ENCODE assay signal across 8 cellular contexts in the genomic region with DNA sequence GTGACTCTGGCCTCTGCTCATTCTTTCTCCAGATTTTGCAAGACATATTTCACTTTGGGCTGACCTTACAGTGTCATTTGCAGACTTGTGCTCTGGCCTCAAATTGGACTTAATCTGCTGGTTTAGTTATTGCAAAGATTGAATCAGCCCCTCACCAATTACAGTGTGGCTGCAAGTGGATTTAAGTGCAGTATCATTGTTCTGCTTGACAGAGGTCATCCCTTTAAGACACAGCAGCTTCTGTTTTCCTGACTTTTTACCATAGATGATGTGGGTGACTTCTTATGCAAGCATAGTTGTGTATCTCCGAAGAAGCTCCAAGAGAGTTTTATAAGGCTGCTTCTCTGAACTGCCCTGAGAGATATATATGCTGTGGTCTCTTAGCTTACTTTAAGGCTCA. TPM values are rescaled to one million over a fixed set of nuclear protein-coding genes. Genes with fewer than 3 reads are reported as not detected.
A peak's percentile ranks its signal among the peaks of the same experiment; 100 is the strongest.
DNase-seq lines count a peak whose midpoint lies in the region; ATAC-seq, FAIRE-seq and TF ChIP-seq lines count a peak whose summit lies in the region.

No MANE protein-coding gene starts in this region.

- H3F3A ChIP-seq in GM23338 (replicated peaks; ENCODE audit: low read depth), result no peaks in the 10 kb centered on the region

- peaks cover 74% of the 10 kb centered on the region for H3K79me2 ChIP-seq in GM23338 (replicated peaks; ENCODE audit: insufficient read depth)

- WGBS in prostate gland, result 17% methylated on average over 1 of the region's 1 CpG

- H3K4me3 ChIP-seq in GM23338 (peak overlapping the region; percentile 98), RWPE2 (ENCODE audit: severe bottlenecking) (no peak overlapping the region), prostate gland (peak overlapping the region; percentile 56 to 71)

- H3K4me1 Mint-ChIP-seq in GM23338, result peaks cover 50% of the 10 kb centered on the region

- intact Hi-C loops in prostate gland (cut with DNase I), result no loop called here

- peaks cover 19% of the 10 kb centered on the region; the same call in 1 of the 2 replicates for H3K36me3 ChIP-seq in GM23338 (ENCODE audit: insufficient read depth)
- H3K36me3 ChIP-seq in RWPE2 (ENCODE audit: low read depth), result peaks cover 21% of the 10 kb centered on the region
- H3K36me3 ChIP-seq in prostate gland, result no peaks in the 10 kb centered on the region

- peaks cover 24% of the 10 kb centered on the region for H3K27me3 ChIP-seq in GM23338 (ENCODE audit: insufficient read depth)
- H3K27me3 ChIP-seq in RWPE2 (ENCODE audit: insufficient read depth, poor library complexity, severe bottlenecking), result no peaks in the 10 kb centered on the region
- H3K27me3 ChIP-seq in prostate gland (replicated peaks; ENCODE audit: insufficient read depth), result no peaks in the 10 kb centered on the region

- H2AFZ ChIP-seq in GM23338, result no peak overlapping the region

- H3K9me3 Mint-ChIP-seq in GM23338, result peaks cover 3% of the 10 kb centered on the region; the same call in 2 of the 3 replicates

- H3K27me3 Mint-ChIP-seq in GM23338 (ENCODE audit: insufficient read depth, low read depth, poor library complexity), result peaks cover 13% of the 10 kb centered on the region

- H3K9me3 ChIP-seq in RWPE2 (ENCODE audit: severe bottlenecking) (no peaks in the 10 kb centered on the region), prostate gland (no peaks in the 10 kb centered on the region)

- H4K20me1 ChIP-seq in GM23338 (replicated peaks; ENCODE audit: insufficient read depth), result peaks cover 33% of the 10 kb centered on the region

- no peak overlapping the region for H3K27ac Mint-ChIP-seq in GM23338

- H3K36me3 Mint-ChIP-seq in GM23338 (ENCODE audit: low read depth), result peaks cover 38% of the 10 kb centered on the region

- no peak for TF ChIP-seq POLR2A in erythroblast (IDR thresholded peaks at IDR 0.05; ENCODE audit: low read length)
- no peak for TF ChIP-seq POLR2A in prostate gland (IDR thresholded peaks at IDR 0.05)

- FAIRE-seq in HTR-8/SVneo (lab: Jason Lieb, UNC), result no peak

- no peak for DNase-seq in GM23338 (ENCODE audit: low spot score)
- DNase-seq in RWPE2 (ENCODE audit: low spot score), result no peak
- DNase-seq in erythroblast (lab: John Stamatoyannopoulos, UW), result peak; percentile 12 to 21
- DNase-seq in prostate gland (ENCODE audit: low spot score), result no peak
- DNase-seq in NCI-H1694 (lab: John Stamatoyannopoulos, UW), result no peak
- no peak for DNase-seq in HTR-8/SVneo (ENCODE audit: insufficient read length, low spot score)

- H3K4me3 Mint-ChIP-seq in GM23338, result peak overlapping the region; percentile 98

- peaks cover 40% of the 10 kb centered on the region for H3K4me1 ChIP-seq in GM23338 (ENCODE audit: insufficient read depth)
- peaks cover 16% of the 10 kb centered on the region for H3K4me1 ChIP-seq in RWPE2 (ENCODE audit: insufficient read depth, poor library complexity, severe bottlenecking)
- no peaks in the 10 kb centered on the region for H3K4me1 ChIP-seq in prostate gland (replicated peaks)

- H3K9me2 ChIP-seq in GM23338 (ENCODE audit: insufficient read depth), result no peaks in the 10 kb centered on the region

- H3K4me2 ChIP-seq in GM23338, result peak overlapping the region; percentile 92

- no peak for ATAC-seq in GM23338
- ATAC-seq in RWPE2 (ENCODE audit: low read depth), result no peak
- no peak for ATAC-seq in HG02885 (IDR thresholded peaks at IDR 0.05; ENCODE audit: poor library complexity, unreplicated experiment)
- ATAC-seq in HG02571 (IDR thresholded peaks at IDR 0.05; ENCODE audit: unreplicated experiment), result no peak

- no peak overlapping the region for H3K27ac ChIP-seq in GM23338 (ENCODE audit: low read depth)
- peak overlapping the region; percentile 1 for H3K27ac ChIP-seq in RWPE2 (ENCODE audit: poor library complexity, severe bottlenecking)
- H3K27ac ChIP-seq in prostate gland, result no peak overlapping the region

- TF ChIP-seq CTCF in GM23338 (conservative IDR thresholded peaks at IDR 0.05; ENCODE audit: low read depth in 2 of 2) (no peak), RWPE2 (IDR thresholded peaks at IDR 0.05; ENCODE audit: poor library complexity, severe bottlenecking) (no peak), prostate gland (IDR thresholded peaks at IDR 0.05) (no peak)

TF ChIP-seq in GM23338, 12 proteins besides CTCF, POLR2A, EP300 and RAD21:
- TF ChIP-seq JUNB (IDR thresholded peaks at IDR 0.05; ENCODE audit: unreplicated experiment), result no peak
- no peak for TF ChIP-seq ZNF331 (CRISPR knock-in tag; IDR thresholded peaks at IDR 0.05; ENCODE audit: low read depth)
- TF ChIP-seq, protein P1, sequence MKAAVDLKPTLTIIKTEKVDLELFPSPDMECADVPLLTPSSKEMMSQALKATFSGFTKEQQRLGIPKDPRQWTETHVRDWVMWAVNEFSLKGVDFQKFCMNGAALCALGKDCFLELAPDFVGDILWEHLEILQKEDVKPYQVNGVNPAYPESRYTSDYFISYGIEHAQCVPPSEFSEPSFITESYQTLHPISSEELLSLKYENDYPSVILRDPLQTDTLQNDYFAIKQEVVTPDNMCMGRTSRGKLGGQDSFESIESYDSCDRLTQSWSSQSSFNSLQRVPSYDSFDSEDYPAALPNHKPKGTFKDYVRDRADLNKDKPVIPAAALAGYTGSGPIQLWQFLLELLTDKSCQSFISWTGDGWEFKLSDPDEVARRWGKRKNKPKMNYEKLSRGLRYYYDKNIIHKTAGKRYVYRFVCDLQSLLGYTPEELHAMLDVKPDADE (IDR thresholded peaks at IDR 0.05), result no peak
- TF ChIP-seq, protein P2, sequence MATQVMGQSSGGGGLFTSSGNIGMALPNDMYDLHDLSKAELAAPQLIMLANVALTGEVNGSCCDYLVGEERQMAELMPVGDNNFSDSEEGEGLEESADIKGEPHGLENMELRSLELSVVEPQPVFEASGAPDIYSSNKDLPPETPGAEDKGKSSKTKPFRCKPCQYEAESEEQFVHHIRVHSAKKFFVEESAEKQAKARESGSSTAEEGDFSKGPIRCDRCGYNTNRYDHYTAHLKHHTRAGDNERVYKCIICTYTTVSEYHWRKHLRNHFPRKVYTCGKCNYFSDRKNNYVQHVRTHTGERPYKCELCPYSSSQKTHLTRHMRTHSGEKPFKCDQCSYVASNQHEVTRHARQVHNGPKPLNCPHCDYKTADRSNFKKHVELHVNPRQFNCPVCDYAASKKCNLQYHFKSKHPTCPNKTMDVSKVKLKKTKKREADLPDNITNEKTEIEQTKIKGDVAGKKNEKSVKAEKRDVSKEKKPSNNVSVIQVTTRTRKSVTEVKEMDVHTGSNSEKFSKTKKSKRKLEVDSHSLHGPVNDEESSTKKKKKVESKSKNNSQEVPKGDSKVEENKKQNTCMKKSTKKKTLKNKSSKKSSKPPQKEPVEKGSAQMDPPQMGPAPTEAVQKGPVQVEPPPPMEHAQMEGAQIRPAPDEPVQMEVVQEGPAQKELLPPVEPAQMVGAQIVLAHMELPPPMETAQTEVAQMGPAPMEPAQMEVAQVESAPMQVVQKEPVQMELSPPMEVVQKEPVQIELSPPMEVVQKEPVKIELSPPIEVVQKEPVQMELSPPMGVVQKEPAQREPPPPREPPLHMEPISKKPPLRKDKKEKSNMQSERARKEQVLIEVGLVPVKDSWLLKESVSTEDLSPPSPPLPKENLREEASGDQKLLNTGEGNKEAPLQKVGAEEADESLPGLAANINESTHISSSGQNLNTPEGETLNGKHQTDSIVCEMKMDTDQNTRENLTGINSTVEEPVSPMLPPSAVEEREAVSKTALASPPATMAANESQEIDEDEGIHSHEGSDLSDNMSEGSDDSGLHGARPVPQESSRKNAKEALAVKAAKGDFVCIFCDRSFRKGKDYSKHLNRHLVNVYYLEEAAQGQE (IDR thresholded peaks at IDR 0.05; ENCODE audit: unreplicated experiment), result no peak
- TF ChIP-seq NANOG (IDR thresholded peaks at IDR 0.05; ENCODE audit: borderline replicate concordance), result no peak
- TF ChIP-seq EZH2phosphoT487 (IDR thresholded peaks at IDR 0.05; ENCODE audit: unreplicated experiment), result no peak

RNA-seq across cellular contexts. Expression of a gene that starts 3.4 kb away (rescaled TPM):
- 86.6 and 109 TPM in 2 replicates for total RNA-seq in GM23338 (2014; rRNA removed; shearing (Covaris generic))
- polyA plus RNA-seq in GM23338 (2016; fragmentation: Nextera tagmentation; extraction: Ambion mirVana), result 34.9 and 40.3 TPM in 2 replicates
- total RNA-seq in prostate gland, result 100 to 1,000 TPM in 1 of 2 donors, 10 to 100 TPM in 1; 72.3 to 205 TPM

Comparison
In these comparisons a context has a peak if more than half of its experiments do, and no peak if none do; other contexts are left out.
1. DNase-seq: peak in erythroblast (2 of 2); none in GM23338 (single experiment), RWPE2 (single experiment), prostate gland (single experiment), NCI-H1694 (single experiment) and HTR-8/SVneo (single experiment).